In the genomic region with DNA sequence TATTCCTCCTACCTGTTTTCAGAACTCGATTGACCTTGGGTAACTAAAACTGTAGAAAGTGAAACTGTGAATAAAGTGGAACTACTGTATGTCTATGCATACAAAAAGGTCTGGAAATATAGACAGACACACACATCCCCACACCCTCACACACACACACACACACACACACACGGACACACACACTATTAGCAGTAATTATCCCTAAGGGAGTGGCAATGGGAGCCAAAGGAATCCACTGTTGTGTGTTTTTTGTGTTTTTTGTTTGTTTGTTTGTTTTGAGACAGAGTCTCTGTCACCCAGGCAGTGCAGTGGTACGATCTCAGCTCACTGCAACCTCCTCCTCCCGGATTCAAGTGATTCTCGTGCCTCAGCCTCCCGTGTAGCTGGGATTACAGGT, we compare ENCODE assay signal across 29 cellular contexts. TPM values are rescaled to one million over a fixed set of nuclear protein-coding genes. Genes with fewer than 3 reads are reported as not detected.
"Had no signal": no experiment of that assay in that cellular context is flagged by ENCODE, and none has a peak within 500 bp of the region (broad histone marks: within the 10 kb centered on the region; RNA-seq: fewer than 3 reads in every experiment).

No MANE protein-coding gene starts in this region.

- H3K9ac ChIP-seq: SK-N-SH had no signal

- DNase-seq: activated CD4-positive, alpha-beta T cell treated with anti-CD3 and anti-CD28 coated beads, Interleukin-2, amount 10 ng/mL, durations not matched to agents 24 days and 14 days; activated CD4-positive, alpha-beta T cell treated with anti-CD3 and anti-CD28 coated beads, Interleukin-2, amount 50 U/mL, for 48 hours; activated CD4-positive, CD25-positive, alpha-beta regulatory T cell treated with anti-CD3 and anti-CD28 coated beads, Interleukin-2, amount 50 U/mL, for 72 hours; activated CD8-positive, alpha-beta memory T cell treated with anti-CD3 and anti-CD28 coated beads, Interleukin-2, amount 10 ng/mL, durations not matched to agents 7 days and 5 days; activated gamma-delta T cell; activated naive CD4-positive, alpha-beta T cell treated with anti-CD3 and anti-CD28 coated beads for 36 hours; activated T-cell treated with anti-CD3 and anti-CD28 coated beads, Interleukin-2, amount 50 U/mL, for 24 hours; amygdala; KG1; NCI-H1105 treated with DMSO at 0.1 percent for 48 hours; NCI-H146; NCI-H187 treated with DMSO at 0.1 percent for 48 hours; NCI-H2081 treated with DMSO at 0.1 percent for 48 hours; NCI-H2227 treated with DMSO at 0.1 percent for 48 hours; NCI-H446 treated with DMSO at 0.1 percent for 48 hours; NCI-H526 treated with DMSO at 0.1 percent for 48 hours; Peyer's patch; Right ventricle myocardium superior; SJCRH30; SK-N-SH had no signal

- H3K4me3 Mint-ChIP-seq: activated CD4-positive, alpha-beta T cell treated with anti-CD3 and anti-CD28 coated beads, Interleukin-2, amount 10 ng/mL, durations not matched to agents 24 days and 14 days; activated CD8-positive, alpha-beta memory T cell treated with anti-CD3 and anti-CD28 coated beads, Interleukin-2, amount 10 ng/mL, durations not matched to agents 7 days and 5 days; activated naive CD4-positive, alpha-beta T cell treated with anti-CD3 and anti-CD28 coated beads for 36 hours; activated naive CD8-positive, alpha-beta T cell; activated T-cell treated with anti-CD3 and anti-CD28 coated beads, Interleukin-2, amount 50 U/mL, for 24 hours; activated T-helper 1 cell treated with anti-CD3 and anti-CD28 coated beads, Interleukin-12 subunit alpha, Interleukin-12 subunit beta, Interleukin-2, Interleukin-4 antibody, amounts not matched to agents 30 ng/mL and 10 ng/mL and 1 ng/mL, durations not matched to agents 14 hours and 24 hours and 36 hours; brain; central memory CD8-positive, alpha-beta T cell; T-helper 1 cell treated with Interleukin-12 subunit alpha and Interleukin-12 subunit beta and Interleukin-4 antibody, amounts not matched to agents 30 μg/mL and 1 μg/mL, for 36 hours had no signal

- H3K4me3 ChIP-seq: Peyer's patch, SJCRH30 had no signal

- H3K4me1 Mint-ChIP-seq: activated CD4-positive, alpha-beta T cell treated with anti-CD3 and anti-CD28 coated beads, Interleukin-2, amount 10 ng/mL, durations not matched to agents 24 days and 14 days; activated CD8-positive, alpha-beta memory T cell treated with anti-CD3 and anti-CD28 coated beads, Interleukin-2, amount 10 ng/mL, durations not matched to agents 7 days and 5 days; central memory CD8-positive, alpha-beta T cell had no signal

- H3K36me3 ChIP-seq: Peyer's patch, SJCRH30 had no signal

- H3K27me3 ChIP-seq: Peyer's patch, SJCRH30 had no signal

- ATAC-seq: activated CD8-positive, alpha-beta memory T cell treated with anti-CD3 and anti-CD28 coated beads, Interleukin-2, amount 10 ng/mL, durations not matched to agents 7 days and 5 days had no signal

- H3K27ac ChIP-seq: Peyer's patch, RWPE1, SJCRH30 had no signal

- H3K9me3 Mint-ChIP-seq: activated CD4-positive, alpha-beta T cell treated with anti-CD3 and anti-CD28 coated beads, Interleukin-2, amount 10 ng/mL, durations not matched to agents 24 days and 14 days; activated naive CD4-positive, alpha-beta T cell treated with anti-CD3 and anti-CD28 coated beads for 36 hours; activated T-cell treated with anti-CD3 and anti-CD28 coated beads, Interleukin-2, amount 50 U/mL, for 24 hours; activated T-helper 1 cell treated with anti-CD3 and anti-CD28 coated beads, Interleukin-12 subunit alpha, Interleukin-12 subunit beta, Interleukin-2, Interleukin-4 antibody, amounts not matched to agents 30 ng/mL and 10 ng/mL and 1 ng/mL, durations not matched to agents 14 hours and 24 hours and 36 hours; central memory CD8-positive, alpha-beta T cell; T-helper 1 cell treated with Interleukin-12 subunit alpha and Interleukin-12 subunit beta and Interleukin-4 antibody, amounts not matched to agents 30 μg/mL and 1 μg/mL, for 36 hours had no signal

- H3K4me2 ChIP-seq: SK-N-SH had no signal

- H3K36me3 Mint-ChIP-seq: activated CD8-positive, alpha-beta memory T cell treated with anti-CD3 and anti-CD28 coated beads, Interleukin-2, amount 10 ng/mL, durations not matched to agents 7 days and 5 days; activated naive CD8-positive, alpha-beta T cell; brain had no signal

- H3K27ac Mint-ChIP-seq: activated CD4-positive, alpha-beta T cell treated with anti-CD3 and anti-CD28 coated beads, Interleukin-2, amount 10 ng/mL, durations not matched to agents 24 days and 14 days; activated CD8-positive, alpha-beta memory T cell treated with anti-CD3 and anti-CD28 coated beads, Interleukin-2, amount 10 ng/mL, durations not matched to agents 7 days and 5 days; activated naive CD4-positive, alpha-beta T cell treated with anti-CD3 and anti-CD28 coated beads for 36 hours; activated naive CD8-positive, alpha-beta T cell; activated T-cell treated with anti-CD3 and anti-CD28 coated beads, Interleukin-2, amount 50 U/mL, for 24 hours; activated T-helper 1 cell treated with anti-CD3 and anti-CD28 coated beads, Interleukin-12 subunit alpha, Interleukin-12 subunit beta, Interleukin-2, Interleukin-4 antibody, amounts not matched to agents 30 ng/mL and 10 ng/mL and 1 ng/mL, durations not matched to agents 14 hours and 24 hours and 36 hours; brain; T-helper 1 cell treated with Interleukin-12 subunit alpha and Interleukin-12 subunit beta and Interleukin-4 antibody, amounts not matched to agents 30 μg/mL and 1 μg/mL, for 36 hours had no signal

- FAIRE-seq: astrocyte had no signal

- H3K4me1 ChIP-seq: Peyer's patch, SJCRH30 had no signal

- H3K9me3 ChIP-seq: Peyer's patch, SJCRH30, SK-N-SH had no signal

RNA-seq across cellular contexts. Expression of gene SRCIN1, which starts 26.6 kb away (rescaled TPM):
- total RNA-seq: LHCN-M2, M059J had no signal
